12 cellular contexts compared by ENCODE assay signal in the genomic region with DNA sequence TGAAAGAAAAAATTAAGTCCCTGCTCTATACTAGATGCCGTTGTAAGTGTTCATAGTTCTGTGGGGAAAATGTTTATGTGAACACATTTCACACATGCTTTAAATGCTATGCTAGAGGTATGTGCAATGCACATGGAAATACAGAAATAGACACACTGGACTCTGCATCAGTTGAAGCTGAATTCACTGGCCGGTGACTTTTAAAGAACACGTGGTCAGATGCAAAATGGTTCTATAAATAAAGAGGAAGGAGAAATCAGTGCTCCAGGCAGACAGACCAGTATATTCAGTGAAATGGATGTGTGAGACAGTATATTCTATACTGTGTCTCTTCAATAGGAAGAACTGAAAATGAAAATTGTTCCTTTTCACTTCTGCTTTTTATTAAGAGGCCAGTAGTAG. TPM values are rescaled to one million over a fixed set of nuclear protein-coding genes. Genes with fewer than 3 reads are reported as not detected.
A peak's percentile ranks its signal among the peaks of the same experiment; 100 is the strongest.
DNase-seq lines count a peak whose midpoint lies in the region; ATAC-seq and TF ChIP-seq lines count a peak whose summit lies in the region.
"Had no signal": no experiment of that assay in that cellular context is flagged by ENCODE, and none has a peak within 500 bp of the region (broad histone marks: within the 10 kb centered on the region; RNA-seq: fewer than 3 reads in every experiment).

No MANE protein-coding gene starts in this region.

- POLR2A ChIA-PET in AG04450 (lab: Yijun Ruan, JAX) = interaction anchor here (1.0 to 1.6 kb wide), 2 partner anchors 65 to 66 kb away, joined by 4 to 7 read pairs; no protein-coding TSS in a partner anchor

- peak; percentile 72 for DNase-seq in AG04450 (ENCODE audit: low read depth, low spot score)
- peak; percentile 79 for DNase-seq in MV-4-11 (lab: John Stamatoyannopoulos, UW)
- no peak for DNase-seq in left ventricle myocardium superior
- DNase-seq in NCI-H2029 treated with DMSO at 0.1 percent for 48 hours (lab: John Stamatoyannopoulos, UW) = no peak
- no peak for DNase-seq in activated CD4-positive, alpha-beta T cell treated with anti-CD3 and anti-CD28 coated beads, Interleukin-2, amount 50 U/mL, for 48 hours
- DNase-seq in stimulated activated CD4-positive, alpha-beta T cell treated with anti-CD3 and anti-CD28 coated beads, Interleukin-4, amount 100 ng/mL, for 4 hours = no peak
- DNase-seq: activated CD4-positive, alpha-beta T cell treated with anti-CD3 and anti-CD28 coated beads for 4 hours; foreskin keratinocyte; NK-92 treated with Interleukin-12 subunit alpha and Interleukin-12 subunit beta, amount 100 ng/mL, for 24 hours had no signal

- H3K9me3 ChIP-seq in AG04450 (ENCODE audit: control insufficient read depth, insufficient read depth, low read length) = no peaks in the 10 kb centered on the region

- ATAC-seq in GM19351 (IDR thresholded peaks at IDR 0.05; ENCODE audit: unreplicated experiment) (peak; percentile 99), HG02885 (IDR thresholded peaks at IDR 0.05; ENCODE audit: poor library complexity, unreplicated experiment) (peak; percentile 98), left ventricle myocardium superior (no peak)
- ATAC-seq: foreskin keratinocyte had no signal

- CTCF ChIA-PET in AG04450 (lab: Charles Lee) = interaction anchor here (0.6 to 1.3 kb wide), 4 partner anchors 97 to 333 kb away, joined by 3 read pairs; no protein-coding TSS in a partner anchor

- intact Hi-C loops in left ventricle myocardium superior (cut with micrococcal nuclease) = no loop called here

- no peak for TF ChIP-seq CTCF in AG04450 (IDR thresholded peaks at IDR 0.05; ENCODE audit: low read depth, low read length)

- H3K27ac ChIP-seq in AG04450 (ENCODE audit: low read depth, low read length) = no peak overlapping the region
- H3K27ac ChIP-seq: foreskin keratinocyte had no signal

- H3K27me3 ChIP-seq in AG04450 (ENCODE audit: control insufficient read depth, insufficient read depth, low read length) = no peaks in the 10 kb centered on the region
- H3K27me3 ChIP-seq: foreskin keratinocyte had no signal

- no peak overlapping the region; the same call in 1 of the 2 replicates for H3K4me3 ChIP-seq in AG04450 (ENCODE audit: low read depth, low read length)

RNA-seq across cellular contexts. Expression of gene TRPC6, which starts 29.9 kb away (rescaled TPM):
- 4.7 and 5.6 TPM in 2 replicates for polyA plus RNA-seq in AG04450 (2011; rRNA removed)
- polyA minus RNA-seq in AG04450 (2011; rRNA and poly(A)+ RNA removed) = 7.4 and 11.0 TPM in 2 replicates
- total RNA-seq in left ventricle myocardium superior = 0.62 TPM
- total RNA-seq: A172 had no signal

Comparison
In these comparisons a context has a peak if more than half of its experiments do, and no peak if none do; other contexts are left out.
1. DNase-seq: peak in AG04450 (single experiment) and MV-4-11 (single experiment); none in left ventricle myocardium superior (single experiment), NCI-H2029 treated with DMSO at 0.1 percent for 48 hours (single experiment), activated CD4-positive, alpha-beta T cell treated with anti-CD3 and anti-CD28 coated beads, Interleukin-2, amount 50 U/mL, for 48 hours (0 of 2) and stimulated activated CD4-positive, alpha-beta T cell treated with anti-CD3 and anti-CD28 coated beads, Interleukin-4, amount 100 ng/mL, for 4 hours (0 of 2).